9 cellular contexts compared by ENCODE assay signal in genomic region chr7:139725077-139725476, GRCh38. TPM values are rescaled to one million over a fixed set of nuclear protein-coding genes. Genes with fewer than 3 reads are reported as not detected.
DNase-seq lines count a peak whose midpoint lies in the region; ATAC-seq and TF ChIP-seq lines count a peak whose summit lies in the region.
"Had no signal": no experiment of that assay in that cellular context is flagged by ENCODE, and none has a peak within 500 bp of the region (broad histone marks: within the 10 kb centered on the region; RNA-seq: fewer than 3 reads in every experiment).

No MANE protein-coding gene starts in this region.

- TF ChIP-seq CTCF in mammary epithelial cell (conservative IDR thresholded peaks at IDR 0.05 in 1 of 2, IDR thresholded peaks at IDR 0.05 in 1 of 2; ENCODE audit: extremely low read depth in 1 of 2, insufficient read depth in 1 of 2, low read depth in 1 of 2, low read length in 2 of 2), result no peak

- CTCF ChIA-PET in mammary epithelial cell (lab: Charles Lee; ENCODE audit: low non-redundant PET), result no interaction called here

- DNase-seq in AG20443 (ENCODE audit: low spot score) (peak; percentile 60), mammary epithelial cell (peak; percentile 36), caudate nucleus (lab: John Stamatoyannopoulos, UW) (no peak), kidney glomerular epithelial cell (lab: John Stamatoyannopoulos, UW) (no peak), NCI-H526 treated with DMSO at 0.1 percent for 48 hours (lab: John Stamatoyannopoulos, UW) (no peak)
- DNase-seq: activated naive CD8-positive, alpha-beta T cell treated with anti-CD3 and anti-CD28 coated beads, Interleukin-2, amount 10 ng/mL, durations not matched to agents 7 days and 5 days had no signal

- H3K4me3 ChIP-seq in mammary epithelial cell (replicated peaks in 1 of 3; ENCODE audit: insufficient read depth in 1 of 3, low read depth in 2 of 3, low read length in 3 of 3) (no peak overlapping the region), subcutaneous abdominal adipose tissue (ENCODE audit: low read depth in 1 of 5, low read length in 5 of 5) (no peak overlapping the region)

- H3K27me3 ChIP-seq in mammary epithelial cell (ENCODE audit: insufficient read depth, low read length) (no peaks in the 10 kb centered on the region), subcutaneous abdominal adipose tissue (ENCODE audit: control insufficient read depth in 5 of 5, insufficient read depth in 4 of 5, low read length in 5 of 5) (no peaks in the 10 kb centered on the region)

- BruUV-seq in mammary epithelial cell (replicated peaks; lab: Mats Ljungman, UMichigan), result no TSS peak

- ATAC-seq in GM19452 (IDR thresholded peaks at IDR 0.05; ENCODE audit: unreplicated experiment), result peak; percentile 73
- ATAC-seq in HG03342 (IDR thresholded peaks at IDR 0.05; ENCODE audit: unreplicated experiment), result peak; percentile 93

- H4K20me1 ChIP-seq in mammary epithelial cell (ENCODE audit: insufficient read depth, low read length), result no peaks in the 10 kb centered on the region

- intact Hi-C loops in mammary epithelial cell (cut with micrococcal nuclease), result no loop called here

- WGBS in mammary epithelial cell (ENCODE audit: low coverage, missing lambda C conversion rate), result 86% methylated on average over 6 of the region's 6 CpGs

- H3K9me3 ChIP-seq in mammary epithelial cell (replicated peaks; ENCODE audit: insufficient read depth, low read length), result no peaks in the 10 kb centered on the region
- H3K9me3 ChIP-seq in subcutaneous abdominal adipose tissue (ENCODE audit: control insufficient read depth in 5 of 5, low read length in 5 of 5), result peaks cover 0 to 2% (median 0%) of the 10 kb centered on the region in 5 donors

- H3K36me3 ChIP-seq in mammary epithelial cell (ENCODE audit: insufficient read depth, low read length) (no peaks in the 10 kb centered on the region), subcutaneous abdominal adipose tissue (ENCODE audit: control insufficient read depth in 5 of 5, insufficient read depth in 5 of 5, low read length in 5 of 5) (no peaks in the 10 kb centered on the region)

- H3K4me2 ChIP-seq in mammary epithelial cell (ENCODE audit: insufficient read depth, low read depth, low read length), result no peak overlapping the region

- in situ Hi-C loops in mammary epithelial cell (cut with MboI; ENCODE audit: low sequenced_read_pairs in 2 of 2), result loop anchor here in 1 of 2 donors (5.0 kb wide), 1 partner anchor 38 kb away; no protein-coding TSS in a partner anchor

- H3K27ac ChIP-seq in mammary epithelial cell (ENCODE audit: insufficient read depth, low read depth, low read length), result no peak overlapping the region
- H3K27ac ChIP-seq in subcutaneous abdominal adipose tissue (ENCODE audit: low read depth, low read length), result peak overlapping the region; percentile 92
- no peak overlapping the region for H3K27ac ChIP-seq in caudate nucleus (ENCODE audit: low read depth, low read length)

- dilution Hi-C loops in mammary epithelial cell (cut with HindIII; ENCODE audit: low sequenced_read_pairs), result no loop called here

- peaks cover 45% of the 10 kb centered on the region for H3K4me1 ChIP-seq in mammary epithelial cell (ENCODE audit: insufficient read depth, low read length)
- H3K4me1 ChIP-seq in subcutaneous abdominal adipose tissue (ENCODE audit: control insufficient read depth in 5 of 5, insufficient read depth in 5 of 5, low read length in 5 of 5), result peaks cover 6 to 71% (median 62%) of the 10 kb centered on the region in 5 donors

- H3K9ac ChIP-seq in mammary epithelial cell (ENCODE audit: insufficient read depth, low read length), result no peak overlapping the region
- H3K9ac ChIP-seq in subcutaneous abdominal adipose tissue (ENCODE audit: low read length in 5 of 5), result no peak overlapping the region

- H3K79me2 ChIP-seq in mammary epithelial cell (ENCODE audit: insufficient read depth, low read length), result peaks cover 86% of the 10 kb centered on the region

- no peak overlapping the region for H2AFZ ChIP-seq in mammary epithelial cell (ENCODE audit: low read depth, low read length)

RNA-seq across cellular contexts. Expression of gene HIPK2, which starts 52.7 kb away (rescaled TPM):
- total RNA-seq in mammary epithelial cell, result 10 to 100 TPM; 31.0 to 58.3 TPM
- 26.4 TPM for polyA plus RNA-seq in mammary epithelial cell
- 68.5 TPM for polyA minus RNA-seq in mammary epithelial cell

Comparison
In these comparisons a context has a peak if more than half of its experiments do, and no peak if none do; other contexts are left out.
1. DNase-seq: peak in AG20443 (single experiment) and mammary epithelial cell (single experiment); none in caudate nucleus (0 of 61), kidney glomerular epithelial cell (single experiment) and NCI-H526 treated with DMSO at 0.1 percent for 48 hours (single experiment).